Comparison of ENCODE assay signal across 10 cellular contexts in the genomic region with DNA sequence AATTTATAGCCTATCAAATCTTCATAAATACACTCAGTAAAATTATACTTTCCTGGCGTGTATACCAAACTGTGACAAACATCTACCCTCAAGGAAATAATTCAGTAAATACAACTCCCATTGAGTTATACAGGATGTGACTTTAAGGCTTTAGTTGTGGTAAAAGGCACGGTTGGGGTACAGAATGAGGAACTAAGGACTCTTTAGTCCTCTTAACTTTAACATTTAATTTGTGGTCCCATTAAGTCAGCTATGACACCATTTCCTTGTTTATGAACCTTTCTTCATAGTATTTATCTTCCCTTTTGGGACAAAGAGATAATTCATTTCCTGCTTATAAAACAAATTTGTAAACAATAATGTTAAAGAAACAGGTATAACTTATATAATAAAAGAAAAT. TPM values are rescaled to one million over a fixed set of nuclear protein-coding genes. Genes with fewer than 3 reads are reported as not detected.
DNase-seq lines count a peak whose midpoint lies in the region; ATAC-seq and TF ChIP-seq lines count a peak whose summit lies in the region.
"Had no signal": no experiment of that assay in that cellular context is flagged by ENCODE, and none has a peak within 500 bp of the region (broad histone marks: within the 10 kb centered on the region; RNA-seq: fewer than 3 reads in every experiment).

No MANE protein-coding gene starts in this region.

- TF ChIP-seq POLR2A in adrenal gland (IDR thresholded peaks at IDR 0.05), result no peak

- H3K27me3 Mint-ChIP-seq in central memory CD8-positive, alpha-beta T cell, result no peaks in the 10 kb centered on the region
- H3K27me3 Mint-ChIP-seq in activated T-cell treated with anti-CD3 and anti-CD28 coated beads, Interleukin-2, amount 50 U/mL, for 4 hours (ENCODE audit: low read depth), result no peaks in the 10 kb centered on the region

- no peak overlapping the region for H3K27ac Mint-ChIP-seq in central memory CD8-positive, alpha-beta T cell (ENCODE audit: low read depth)

- ATAC-seq in GM18511 (IDR thresholded peaks at IDR 0.05; ENCODE audit: unreplicated experiment) (peak; percentile 87), HG02610 (IDR thresholded peaks at IDR 0.05; ENCODE audit: unreplicated experiment) (peak; percentile 76), HG02623 (IDR thresholded peaks at IDR 0.05; ENCODE audit: unreplicated experiment) (no peak)
- peak; percentile 46 for ATAC-seq in central memory CD8-positive, alpha-beta T cell (replicated peaks; ENCODE audit: extremely low read depth, poor library complexity, severe bottlenecking)
- ATAC-seq in activated T-cell treated with anti-CD3 and anti-CD28 coated beads, Interleukin-2, amount 50 U/mL, for 4 hours, result no peak

- no peaks in the 10 kb centered on the region for H3K4me1 ChIP-seq in adrenal gland (replicated peaks in 1 of 2)

- H3K27me3 ChIP-seq in adrenal gland, result no peaks in the 10 kb centered on the region

- H3K36me3 ChIP-seq in adrenal gland (replicated peaks in 1 of 2), result peaks cover 0 to 3% of the 10 kb centered on the region in 2 donors

- peaks cover 5% of the 10 kb centered on the region for H3K4me1 Mint-ChIP-seq in central memory CD8-positive, alpha-beta T cell
- peaks cover 20% of the 10 kb centered on the region for H3K4me1 Mint-ChIP-seq in activated T-cell treated with anti-CD3 and anti-CD28 coated beads, Interleukin-2, amount 50 U/mL, for 4 hours (ENCODE audit: low read depth)

- WGBS in adrenal gland, 4 donors, result 72 to 83% (median 81%) methylated on average over 2 of the region's 2 CpGs

- no peak overlapping the region for H3K27ac ChIP-seq in adrenal gland

- H3K4me3 ChIP-seq in adrenal gland, result no peak overlapping the region

- peak; percentile 9 for DNase-seq in M059J (ENCODE audit: low read depth)
- no peak for DNase-seq in central memory CD8-positive, alpha-beta T cell (ENCODE audit: low spot score in 2 of 2)
- DNase-seq in activated T-cell treated with anti-CD3 and anti-CD28 coated beads, Interleukin-2, amount 50 U/mL, for 4 hours, result no peak
- no peak for DNase-seq in NCI-H187 (lab: John Stamatoyannopoulos, UW)
- no peak for DNase-seq in adrenal gland
- DNase-seq: amygdala, T-helper 1 cell had no signal

- peaks cover 6% of the 10 kb centered on the region for H3K36me3 Mint-ChIP-seq in central memory CD8-positive, alpha-beta T cell (ENCODE audit: insufficient read depth)
- peaks cover 32% of the 10 kb centered on the region for H3K36me3 Mint-ChIP-seq in activated T-cell treated with anti-CD3 and anti-CD28 coated beads, Interleukin-2, amount 50 U/mL, for 4 hours (ENCODE audit: insufficient read depth)

- intact Hi-C loops in adrenal gland (cut with DNase I), result no loop called here

- H3K9me3 Mint-ChIP-seq in central memory CD8-positive, alpha-beta T cell, result no peaks in the 10 kb centered on the region
- H3K9me3 Mint-ChIP-seq in activated T-cell treated with anti-CD3 and anti-CD28 coated beads, Interleukin-2, amount 50 U/mL, for 4 hours, result no peaks in the 10 kb centered on the region

- no peaks in the 10 kb centered on the region for H3K9me3 ChIP-seq in adrenal gland (replicated peaks in 1 of 3)

- no peak for TF ChIP-seq CTCF in adrenal gland (IDR thresholded peaks at IDR 0.05)

- H3K4me3 Mint-ChIP-seq in central memory CD8-positive, alpha-beta T cell, result no peak overlapping the region
- no peak overlapping the region for H3K4me3 Mint-ChIP-seq in activated T-cell treated with anti-CD3 and anti-CD28 coated beads, Interleukin-2, amount 50 U/mL, for 4 hours

RNA-seq across cellular contexts. Expression of gene IFT80, which starts 30.2 kb away (rescaled TPM):
- total RNA-seq in M059J (2014; rRNA removed; shearing (Covaris generic)), result 32.4 and 39.9 TPM in 2 replicates
- 10 to 100 TPM in 1 of 3 donors, 1 to 10 TPM in 2; 5.5 to 10.1 (median 6.5) TPM for total RNA-seq in activated T-cell treated with anti-CD3 and anti-CD28 coated beads, Interleukin-2, amount 50 U/mL, for 4 hours
- total RNA-seq in adrenal gland, result 10 to 100 TPM; 11.0 to 28.9 (median 17.7) TPM
- 10 to 100 TPM; 16.7 to 37.3 (median 27.4) TPM for polyA plus RNA-seq in adrenal gland

RNA-seq across cellular contexts. Expression of gene SMC4, which starts 30.6 kb away (rescaled TPM):
- 116 and 164 TPM in 2 replicates for total RNA-seq in M059J (2014; rRNA removed; shearing (Covaris generic))
- 10 to 100 TPM; 56.6 to 69.0 (median 66.0) TPM for total RNA-seq in activated T-cell treated with anti-CD3 and anti-CD28 coated beads, Interleukin-2, amount 50 U/mL, for 4 hours
- 10 to 100 TPM; 10.5 to 32.8 (median 19.7) TPM for total RNA-seq in adrenal gland
- polyA plus RNA-seq in adrenal gland, result 10 to 100 TPM; 29.0 to 48.5 (median 44.5) TPM

Comparison
In these comparisons a context has a peak if more than half of its experiments do, and no peak if none do; other contexts are left out.
1. ATAC-seq: peak in GM18511 (single experiment), HG02610 (single experiment) and central memory CD8-positive, alpha-beta T cell (single experiment); none in activated T-cell treated with anti-CD3 and anti-CD28 coated beads, Interleukin-2, amount 50 U/mL, for 4 hours (0 of 2) and HG02623 (single experiment).